32 cellular contexts compared by ENCODE assay signal in the genomic region with DNA sequence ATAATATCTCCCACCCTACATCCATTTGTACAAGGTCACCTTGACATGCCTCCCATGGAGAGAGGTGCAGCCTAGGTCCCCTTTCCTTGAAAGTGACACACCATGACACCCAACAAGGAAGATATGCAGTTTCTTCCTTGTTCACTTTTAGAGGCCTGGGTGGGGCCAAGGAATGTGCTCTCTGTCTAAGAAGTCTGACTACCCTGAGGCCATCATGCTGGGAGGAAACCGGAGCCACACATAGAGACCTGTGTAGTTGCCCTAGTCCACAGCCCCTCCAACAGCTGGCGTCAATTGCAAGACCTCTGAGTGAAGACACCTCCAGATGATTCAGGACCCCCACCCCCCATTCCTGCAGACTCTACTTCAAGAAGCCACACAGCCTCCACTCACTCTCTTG. TPM values are rescaled to one million over a fixed set of nuclear protein-coding genes. Genes with fewer than 3 reads are reported as not detected.
"Had no signal": no experiment of that assay in that cellular context is flagged by ENCODE, and none has a peak within 500 bp of the region (broad histone marks: within the 10 kb centered on the region; RNA-seq: fewer than 3 reads in every experiment).

No MANE protein-coding gene starts in this region.

- H3K4me3 ChIP-seq: body of pancreas, cardiac muscle cell, heart right ventricle, left lung, ovary, psoas muscle, tibial artery, uterus had no signal

- H3K4me1 ChIP-seq: body of pancreas, left lung, psoas muscle, uterus had no signal

- H3K4me3 Mint-ChIP-seq: activated CD4-positive, alpha-beta T cell treated with anti-CD3 and anti-CD28 coated beads, Interleukin-2, amount 10 ng/mL, durations not matched to agents 7 days and 5 days; activated CD8-positive, alpha-beta memory T cell treated with anti-CD3 and anti-CD28 coated beads, Interleukin-2, amount 10 ng/mL, durations not matched to agents 7 days and 5 days; activated CD8-positive, alpha-beta T cell treated with anti-CD3 and anti-CD28 coated beads for 36 hours; activated naive CD4-positive, alpha-beta T cell treated with anti-CD3 and anti-CD28 coated beads, Interleukin-2, amount 10 ng/mL, durations not matched to agents 7 days and 5 days; activated naive CD8-positive, alpha-beta T cell treated with anti-CD3 and anti-CD28 coated beads, Interleukin-2, amount 50 U/mL, for 24 hours; dendritic cell treated with granulocyte-macrophage colony-stimulating factor and Interleukin-4, amounts not matched to agents 40 ng/mL and 50 ng/mL, for 4 days; natural killer cell; stimulated activated naive CD8-positive, alpha-beta T cell treated with anti-CD3 and anti-CD28 coated beads, Interleukin-15, amount 100 ng/mL, for 72 hours had no signal

- H3K27me3 ChIP-seq: body of pancreas, cardiac muscle cell, heart right ventricle, left lung, neutrophil, ovary, tibial artery, uterus had no signal

- H3K4me1 Mint-ChIP-seq: activated CD4-positive, alpha-beta T cell treated with anti-CD3 and anti-CD28 coated beads, Interleukin-2, amount 10 ng/mL, durations not matched to agents 7 days and 5 days; activated CD8-positive, alpha-beta memory T cell treated with anti-CD3 and anti-CD28 coated beads, Interleukin-2, amount 10 ng/mL, durations not matched to agents 7 days and 5 days; activated naive CD4-positive, alpha-beta T cell treated with anti-CD3 and anti-CD28 coated beads, Interleukin-2, amount 10 ng/mL, durations not matched to agents 7 days and 5 days; activated naive CD8-positive, alpha-beta T cell treated with anti-CD3 and anti-CD28 coated beads, Interleukin-2, amount 50 U/mL, for 24 hours; natural killer cell had no signal

- H3K36me3 ChIP-seq: ovary, uterus had no signal

- H3K36me3 Mint-ChIP-seq: natural killer cell had no signal

- H3K27me3 Mint-ChIP-seq: activated CD4-positive, alpha-beta T cell treated with anti-CD3 and anti-CD28 coated beads, Interleukin-2, amount 10 ng/mL, durations not matched to agents 7 days and 5 days; activated CD8-positive, alpha-beta memory T cell treated with anti-CD3 and anti-CD28 coated beads, Interleukin-2, amount 10 ng/mL, durations not matched to agents 7 days and 5 days; activated CD8-positive, alpha-beta T cell treated with anti-CD3 and anti-CD28 coated beads for 36 hours; activated naive CD4-positive, alpha-beta T cell treated with anti-CD3 and anti-CD28 coated beads, Interleukin-2, amount 10 ng/mL, durations not matched to agents 7 days and 5 days; activated naive CD8-positive, alpha-beta T cell treated with anti-CD3 and anti-CD28 coated beads, Interleukin-2, amount 50 U/mL, for 24 hours; dendritic cell treated with granulocyte-macrophage colony-stimulating factor and Interleukin-4, amounts not matched to agents 40 ng/mL and 50 ng/mL, for 4 days; stimulated activated naive CD8-positive, alpha-beta T cell treated with anti-CD3 and anti-CD28 coated beads, Interleukin-15, amount 100 ng/mL, for 72 hours had no signal

- ATAC-seq: activated CD4-positive, CD25-positive, alpha-beta regulatory T cell treated with anti-CD3 and anti-CD28 coated beads, Interleukin-2, amount 50 U/mL, for 24 hours; activated CD8-positive, alpha-beta memory T cell treated with anti-CD3 and anti-CD28 coated beads, Interleukin-2, amount 10 ng/mL, durations not matched to agents 7 days and 5 days; activated CD8-positive, alpha-beta T cell treated with anti-CD3 and anti-CD28 coated beads for 36 hours; activated naive CD8-positive, alpha-beta T cell treated with anti-CD3 and anti-CD28 coated beads, Interleukin-2, amount 50 U/mL, for 24 hours; body of pancreas; heart right ventricle; left lung; natural killer cell; psoas muscle; right cardiac atrium; stimulated activated naive CD8-positive, alpha-beta T cell treated with anti-CD3 and anti-CD28 coated beads, Interleukin-15, amount 100 ng/mL, for 72 hours had no signal

- DNase-seq: activated CD4-positive, alpha-beta T cell treated with anti-CD3 and anti-CD28 coated beads, Interleukin-2, amount 10 ng/mL, durations not matched to agents 7 days and 5 days; activated CD8-positive, alpha-beta memory T cell treated with anti-CD3 and anti-CD28 coated beads, Interleukin-2, amount 10 ng/mL, durations not matched to agents 7 days and 5 days; activated CD8-positive, alpha-beta T cell treated with anti-CD3 and anti-CD28 coated beads for 36 hours; activated effector memory CD4-positive, alpha-beta T cell treated with anti-CD3 and anti-CD28 coated beads, Interleukin-2, amount 50 U/mL, for 16 hours; activated naive CD4-positive, alpha-beta T cell treated with anti-CD3 and anti-CD28 coated beads, Interleukin-2, amount 10 ng/mL, durations not matched to agents 7 days and 5 days; activated naive CD8-positive, alpha-beta T cell treated with anti-CD3 and anti-CD28 coated beads, Interleukin-2, amount 50 U/mL, for 24 hours; activated T-cell treated with anti-CD3 and anti-CD28 coated beads for 4 hours; anterior cingulate cortex; body of pancreas; effector CD4-positive, alpha-beta T cell; foreskin fibroblast; heart right ventricle; kidney; left lung; natural killer cell; ovary; psoas muscle; right cardiac atrium; stimulated activated CD4-positive, alpha-beta T cell treated with anti-CD3 and anti-CD28 coated beads, Interleukin-1b, Interleukin-23, amount 100 ng/mL, for 48 hours; stimulated activated naive CD8-positive, alpha-beta T cell treated with anti-CD3 and anti-CD28 coated beads, Interleukin-15, amount 100 ng/mL, for 72 hours; uterus had no signal

- H3K9me3 ChIP-seq: body of pancreas, heart right ventricle, left lung, neutrophil, ovary, psoas muscle, tibial artery, uterus had no signal

- H3K27ac Mint-ChIP-seq: activated CD4-positive, alpha-beta T cell treated with anti-CD3 and anti-CD28 coated beads, Interleukin-2, amount 10 ng/mL, durations not matched to agents 7 days and 5 days; activated CD8-positive, alpha-beta memory T cell treated with anti-CD3 and anti-CD28 coated beads, Interleukin-2, amount 10 ng/mL, durations not matched to agents 7 days and 5 days; activated CD8-positive, alpha-beta T cell treated with anti-CD3 and anti-CD28 coated beads for 36 hours; activated naive CD8-positive, alpha-beta T cell treated with anti-CD3 and anti-CD28 coated beads, Interleukin-2, amount 50 U/mL, for 24 hours; dendritic cell treated with granulocyte-macrophage colony-stimulating factor and Interleukin-4, amounts not matched to agents 40 ng/mL and 50 ng/mL, for 4 days; natural killer cell had no signal

- H3K27ac ChIP-seq: body of pancreas, cardiac muscle cell, left lung, neutrophil, ovary, psoas muscle, tibial artery, uterus, VCaP had no signal

RNA-seq across cellular contexts. Expression of a gene that starts 11.0 kb away (rescaled TPM):
- total RNA-seq: natural killer cell had no signal

RNA-seq across cellular contexts. Expression of a gene that starts 36.2 kb away (rescaled TPM):
- total RNA-seq: activated CD4-positive, alpha-beta T cell treated with anti-CD3 and anti-CD28 coated beads, Interleukin-2, amount 10 ng/mL, durations not matched to agents 7 days and 5 days; activated CD8-positive, alpha-beta memory T cell treated with anti-CD3 and anti-CD28 coated beads, Interleukin-2, amount 10 ng/mL, durations not matched to agents 7 days and 5 days; activated CD8-positive, alpha-beta T cell treated with anti-CD3 and anti-CD28 coated beads for 36 hours; body of pancreas; cardiac muscle cell; cerebellum; fibroblast of lung; heart right ventricle; kidney; left lung; lung microvascular endothelial cell; natural killer cell; ovary; psoas muscle; right cardiac atrium; skeletal muscle tissue; T-helper 2 cell treated with Interferon-gamma antibody and Interleukin-4, amounts not matched to agents 100 ng/mL and 5 ng/mL, for 36 hours; uterus had no signal
- polyA plus RNA-seq: cardiac muscle cell, fibroblast of lung, heart right ventricle, ovary, psoas muscle, right cardiac atrium had no signal
